In genomic region chr2:178295911-178296310, GRCh38 we compare ENCODE assay signal across 13 cellular contexts.
DNase-seq lines count a peak whose midpoint lies in the region; ATAC-seq and TF ChIP-seq lines count a peak whose summit lies in the region.
"Had no signal": no experiment of that assay in that cellular context is flagged by ENCODE, and none has a peak within 500 bp of the region (broad histone marks: within the 10 kb centered on the region; RNA-seq: fewer than 3 reads in every experiment).

No MANE protein-coding gene starts in this region.

- H3K36me3 ChIP-seq in breast epithelium (no peaks in the 10 kb centered on the region), psoas muscle (ENCODE audit: insufficient read depth in 1 of 2, low read depth in 1 of 2) (peaks cover 0 to 3% of the 10 kb centered on the region in 2 donors)
- H3K36me3 ChIP-seq: BLaER1 had no signal

- no TSS peak for BruUV-seq in MCF 10A (replicated peaks; lab: Mats Ljungman, UMichigan)

- H3K27ac ChIP-seq in breast epithelium (no peak overlapping the region), psoas muscle (peak overlapping the region; percentile 81)
- H3K27ac ChIP-seq: BLaER1 had no signal

- H3K4me1 Mint-ChIP-seq in MCF 10A (ENCODE audit: insufficient read depth, unreplicated experiment) (peaks cover 27% of the 10 kb centered on the region), WTC11 (0 out of 2 replicates have a peak, but pooled peaks cover 2% of the 10 kb centered on the region)
- H3K4me1 Mint-ChIP-seq: CD4-positive, alpha-beta memory T cell; H9 had no signal

- no peak for TF ChIP-seq CTCF in MCF 10A (IDR thresholded peaks at IDR 0.05; ENCODE audit: unreplicated experiment)
- TF ChIP-seq CTCF in breast epithelium (IDR thresholded peaks at IDR 0.05) = no peak
- TF ChIP-seq CTCF in WTC11 (IDR thresholded peaks at IDR 0.05) = no peak
- TF ChIP-seq CTCF in psoas muscle (IDR thresholded peaks at IDR 0.05) = no peak

- POLR2A ChIA-PET in MCF 10A (lab: Yijun Ruan, JAX) = interaction anchor here (0.8 to 7.1 kb wide), 17 partner anchors 8 to 118 kb away, joined by 3 to 77 read pairs (median 4); partner anchors contain the start of gene OSBPL6
- POLR2A ChIA-PET in WTC11 (lab: Charles Lee) = no interaction called here

- no peaks in the 10 kb centered on the region for H3K27me3 ChIP-seq in breast epithelium
- H3K27me3 ChIP-seq in psoas muscle (ENCODE audit: insufficient read depth in 3 of 3, low read length in 2 of 3) = no peaks in the 10 kb centered on the region
- H3K27me3 ChIP-seq: BLaER1 had no signal

- H3K27ac Mint-ChIP-seq in MCF 10A (ENCODE audit: low read depth, unreplicated experiment) = peak overlapping the region; percentile 37
- peak overlapping the region; percentile 8; the same call in 1 of the 2 replicates for H3K27ac Mint-ChIP-seq in WTC11
- H3K27ac Mint-ChIP-seq: CD14-positive monocyte; CD4-positive, alpha-beta memory T cell; H9 had no signal

- H3K9me3 ChIP-seq in breast epithelium (no peaks in the 10 kb centered on the region), psoas muscle (no peaks in the 10 kb centered on the region)
- H3K9me3 ChIP-seq: BLaER1 had no signal

- H3K9me3 Mint-ChIP-seq in MCF 10A (ENCODE audit: unreplicated experiment) (no peaks in the 10 kb centered on the region), WTC11 (peaks cover 6% of the 10 kb centered on the region)
- H3K9me3 Mint-ChIP-seq: CD14-positive monocyte; CD4-positive, alpha-beta memory T cell had no signal

- CTCF ChIA-PET in MCF 10A (lab: Yijun Ruan, JAX) = interaction anchor here (0.8 to 2.0 kb wide), 6 partner anchors 14 to 118 kb away, joined by 3 to 15 read pairs (median 3); no protein-coding TSS in a partner anchor
- CTCF ChIA-PET in WTC11 (lab: Charles Lee) = no interaction called here

- H3K27me3 Mint-ChIP-seq in MCF 10A (ENCODE audit: insufficient read depth, unreplicated experiment) (no peaks in the 10 kb centered on the region), WTC11 (ENCODE audit: low read depth) (no peaks in the 10 kb centered on the region)

- H3K36me3 Mint-ChIP-seq in MCF 10A (ENCODE audit: insufficient read depth, unreplicated experiment) (peaks cover 12% of the 10 kb centered on the region), WTC11 (peaks cover 4% of the 10 kb centered on the region)
- H3K36me3 Mint-ChIP-seq: CD14-positive monocyte; CD4-positive, alpha-beta memory T cell had no signal

- TF ChIP-seq POLR2A in breast epithelium (IDR thresholded peaks at IDR 0.05) = no peak

- DNase-seq in MCF 10A (ENCODE audit: unreplicated experiment) (no peak), breast epithelium (ENCODE audit: low spot score in 2 of 2) (no peak), WTC11 (ENCODE audit: low spot score) (no peak), psoas muscle (no peak), NCI-H1092 (lab: John Stamatoyannopoulos, UW) (no peak), HuH-7.5 (ENCODE audit: low spot score) (no peak)
- DNase-seq: 8988T; CD4-positive, alpha-beta memory T cell; GDM1; H9 had no signal

- no peak overlapping the region for H3K4me3 Mint-ChIP-seq in MCF 10A (ENCODE audit: unreplicated experiment)
- no peak overlapping the region for H3K4me3 Mint-ChIP-seq in WTC11
- H3K4me3 Mint-ChIP-seq: CD14-positive monocyte; CD4-positive, alpha-beta memory T cell; H9 had no signal

- ATAC-seq in WTC11 = no peak
- peak in 3 of 4 donors; percentile 19 to 28 (median 20) for ATAC-seq in psoas muscle
- ATAC-seq in GM19395 (IDR thresholded peaks at IDR 0.05; ENCODE audit: unreplicated experiment) = no peak

- intact Hi-C loops in MCF 10A (cut with micrococcal nuclease) = loop anchor here (5.0 kb wide), 1 partner anchor 104 kb away; the partner anchor contains the start of gene OSBPL6
- intact Hi-C loops in breast epithelium (cut with DNase I; ENCODE audit: low total_unique reads) = no loop called here
- intact Hi-C loops in psoas muscle (cut with DNase I) = loop anchor here in 1 of 2 donors (2.0 kb wide), 1 partner anchor 23 kb away; no protein-coding TSS in a partner anchor

- no peaks in the 10 kb centered on the region for H3K4me1 ChIP-seq in breast epithelium
- peaks cover 49% of the 10 kb centered on the region for H3K4me1 ChIP-seq in psoas muscle
- H3K4me1 ChIP-seq: BLaER1 had no signal

- H3K4me3 ChIP-seq in breast epithelium (no peak overlapping the region), psoas muscle (no peak overlapping the region)
- H3K4me3 ChIP-seq: BLaER1 had no signal

- WGBS in psoas muscle, 3 donors = 33 to 64% (median 36%) methylated on average over 3 of the region's 3 CpGs

TF ChIP-seq in WTC11, 78 proteins besides CTCF, POLR2A, EP300 and RAD21:
- TF ChIP-seq ZNF396 (CRISPR knock-in tag; IDR thresholded peaks at IDR 0.05; ENCODE audit: borderline replicate concordance) (no peak), ZBTB43 (CRISPR knock-in tag; IDR thresholded peaks at IDR 0.05) (no peak), ZSCAN18 (CRISPR knock-in tag; IDR thresholded peaks at IDR 0.05) (no peak), ZNF532 (CRISPR knock-in tag; IDR thresholded peaks at IDR 0.05; ENCODE audit: borderline replicate concordance) (no peak), CBFB (CRISPR knock-in tag; IDR thresholded peaks at IDR 0.05; ENCODE audit: low read depth) (no peak), SOX15 (CRISPR knock-in tag; IDR thresholded peaks at IDR 0.05) (no peak), EMX1 (CRISPR knock-in tag; IDR thresholded peaks at IDR 0.05) (no peak), ZNF512 (CRISPR knock-in tag; IDR thresholded peaks at IDR 0.05; ENCODE audit: borderline replicate concordance) (no peak), ATF1 (CRISPR knock-in tag; IDR thresholded peaks at IDR 0.05) (no peak)

Comparison
In these comparisons a context has a peak if more than half of its experiments do, and no peak if none do; other contexts are left out.
1. ATAC-seq: peak in psoas muscle (3 of 4); none in WTC11 (single experiment) and GM19395 (single experiment).